ENCODE assay signal across 19 cellular contexts in the genomic region with DNA sequence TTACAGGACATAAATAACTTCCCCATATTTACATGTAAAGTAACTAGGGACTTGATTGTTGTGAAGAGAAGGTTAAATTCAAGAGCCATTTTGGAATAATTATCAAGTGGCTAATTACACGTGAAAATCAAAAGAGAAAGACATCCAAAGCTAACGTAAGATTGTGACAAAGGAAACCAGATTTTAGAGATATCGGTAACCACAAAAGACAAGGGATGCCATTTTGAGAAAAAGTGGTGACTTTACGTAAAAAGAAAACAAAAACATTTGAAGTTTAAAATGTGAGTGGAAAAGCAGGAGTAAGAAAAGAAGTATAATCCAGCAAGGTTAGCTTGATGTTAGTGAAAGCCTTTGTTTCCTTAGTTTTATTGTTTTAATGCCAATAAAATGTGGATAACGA. TPM values are rescaled to one million over a fixed set of nuclear protein-coding genes. Genes with fewer than 3 reads are reported as not detected.
A peak's percentile ranks its signal among the peaks of the same experiment; 100 is the strongest.
DNase-seq lines count a peak whose midpoint lies in the region; ATAC-seq, FAIRE-seq and TF ChIP-seq lines count a peak whose summit lies in the region.
"Had no signal": no experiment of that assay in that cellular context is flagged by ENCODE, and none has a peak within 500 bp of the region (broad histone marks: within the 10 kb centered on the region; RNA-seq: fewer than 3 reads in every experiment).

No MANE protein-coding gene starts in this region.

- 32 to 62% methylated on average over 5 of the region's 5 CpGs for WGBS in sigmoid colon, 2 donors

- intact Hi-C loops in CD4-positive, alpha-beta T cell (cut with DNase I, micrococcal nuclease), result no loop called here
- intact Hi-C loops in CD8-positive, alpha-beta T cell (cut with DNase I, micrococcal nuclease), result loop anchor here in 1 of 2 experiments (2.0 kb wide), 1 partner anchor 17 kb away; no protein-coding TSS in a partner anchor
- intact Hi-C loops in sigmoid colon (cut with DNase I), result no loop called here

- TF ChIP-seq CTCF in CD4-positive, alpha-beta T cell (IDR thresholded peaks at IDR 0.05), result no peak
- no peak for TF ChIP-seq CTCF in CD8-positive, alpha-beta T cell (IDR thresholded peaks at IDR 0.05)
- TF ChIP-seq CTCF in sigmoid colon (IDR thresholded peaks at IDR 0.05), result no peak

- no peaks in the 10 kb centered on the region for H3K36me3 ChIP-seq in CD8-positive, alpha-beta T cell (ENCODE audit: insufficient read depth, low read length)
- no peaks in the 10 kb centered on the region for H3K36me3 ChIP-seq in sigmoid colon
- H3K36me3 ChIP-seq: SJSA1 had no signal

- peak overlapping the region; percentile 0 for H3K4me3 Mint-ChIP-seq in CD4-positive, alpha-beta T cell
- peak overlapping the region; percentile 12 for H3K4me3 Mint-ChIP-seq in CD8-positive, alpha-beta T cell
- H3K4me3 Mint-ChIP-seq in T-cell, result peak overlapping the region in 2 of 3 donors; percentile 7 to 8
- H3K4me3 Mint-ChIP-seq: B cell had no signal

- H3K27ac ChIP-seq in CD4-positive, alpha-beta T cell (ENCODE audit: low read depth, low read length), result no peak overlapping the region
- no peak overlapping the region for H3K27ac ChIP-seq in CD8-positive, alpha-beta T cell (ENCODE audit: low read depth, low read length)
- H3K27ac ChIP-seq in sigmoid colon, result no peak overlapping the region
- H3K27ac ChIP-seq: HL-60, SJSA1 had no signal

- H3K27me3 ChIP-seq in CD4-positive, alpha-beta T cell (ENCODE audit: control insufficient read depth, insufficient read depth, low read length), result no peaks in the 10 kb centered on the region
- H3K27me3 ChIP-seq in CD8-positive, alpha-beta T cell (ENCODE audit: insufficient read depth, low read length), result no peaks in the 10 kb centered on the region
- H3K27me3 ChIP-seq in sigmoid colon, result no peaks in the 10 kb centered on the region
- H3K27me3 ChIP-seq: SJSA1 had no signal

- H3K9me3 Mint-ChIP-seq in CD4-positive, alpha-beta T cell, result no peaks in the 10 kb centered on the region
- no peaks in the 10 kb centered on the region for H3K9me3 Mint-ChIP-seq in CD8-positive, alpha-beta T cell
- no peaks in the 10 kb centered on the region for H3K9me3 Mint-ChIP-seq in T-cell

- no peaks in the 10 kb centered on the region for H3K9me3 ChIP-seq in CD4-positive, alpha-beta T cell (ENCODE audit: control insufficient read depth, low read length)
- H3K9me3 ChIP-seq in CD8-positive, alpha-beta T cell (ENCODE audit: low read length), result no peaks in the 10 kb centered on the region
- H3K9me3 ChIP-seq in sigmoid colon, result no peaks in the 10 kb centered on the region
- H3K9me3 ChIP-seq: SJSA1 had no signal

- TF ChIP-seq POLR2A in sigmoid colon (IDR thresholded peaks at IDR 0.05), result no peak

- H3K4me1 Mint-ChIP-seq in CD4-positive, alpha-beta T cell (ENCODE audit: low read depth), result peaks cover 17% of the 10 kb centered on the region
- peaks cover 14% of the 10 kb centered on the region for H3K4me1 Mint-ChIP-seq in CD8-positive, alpha-beta T cell (ENCODE audit: low read depth)
- peaks cover 10 to 36% (median 22%) of the 10 kb centered on the region in 3 donors for H3K4me1 Mint-ChIP-seq in T-cell

- POLR2A ChIA-PET in CD4-positive, alpha-beta T cell (lab: Charles Lee), result interaction anchor here (1.5 to 2.6 kb wide), 2 partner anchors 11 to 12 kb away, joined by 3 to 13 read pairs; partner anchors contain the start of gene VWA8
- POLR2A ChIA-PET in CD8-positive, alpha-beta T cell (lab: Charles Lee), result interaction anchor here (1.5 kb wide), 1 partner anchor 11 kb away, joined by 4 read pairs; the partner anchor contains the start of gene VWA8
- POLR2A ChIA-PET in T-cell (lab: Charles Lee), result interaction anchor here (0.5 to 0.7 kb wide), 4 partner anchors 34 to 507 kb away, joined by 4 to 10 read pairs (median 6); no protein-coding TSS in a partner anchor

- no peak overlapping the region for H3K4me3 ChIP-seq in CD8-positive, alpha-beta T cell (ENCODE audit: low read depth, low read length)
- no peak overlapping the region for H3K4me3 ChIP-seq in sigmoid colon
- H3K4me3 ChIP-seq: SJSA1 had no signal

- H3K27ac Mint-ChIP-seq in CD4-positive, alpha-beta T cell, result peak overlapping the region; percentile 5
- no peak overlapping the region for H3K27ac Mint-ChIP-seq in CD8-positive, alpha-beta T cell
- peak overlapping the region; percentile 45 to 63 for H3K27ac Mint-ChIP-seq in T-cell
- H3K27ac Mint-ChIP-seq: B cell had no signal

- no peak for DNase-seq in CD4-positive, alpha-beta T cell
- no peak for DNase-seq in CD8-positive, alpha-beta T cell
- DNase-seq in T-cell (no peak), NK-92 (lab: John Stamatoyannopoulos, UW; ENCODE audit: unreplicated experiment) (no peak), sigmoid colon (no peak), NCI-H82 (lab: John Stamatoyannopoulos, UW) (no peak), left lobe of liver (ENCODE audit: low spot score) (no peak)
- DNase-seq: DMS79 treated with DMSO at 0.1 percent for 48 hours, NCI-H1092, NCI-H146, NCI-H2081, NCI-H510A, NCI-H774 had no signal

- ATAC-seq in CD4-positive, alpha-beta T cell (ENCODE audit: poor library complexity), result peak; percentile 62
- ATAC-seq in CD8-positive, alpha-beta T cell, result no peak
- ATAC-seq in T-cell (replicated peaks in 1 of 4) (peak in 2 of 4 experiments; percentile 35 to 77), left lobe of liver (no peak)
- ATAC-seq: HCT116 had no signal

- TF ChIP-seq EP300 in sigmoid colon (IDR thresholded peaks at IDR 0.05), result no peak

- no peaks in the 10 kb centered on the region for H3K36me3 Mint-ChIP-seq in CD4-positive, alpha-beta T cell (ENCODE audit: low read depth)
- H3K36me3 Mint-ChIP-seq in CD8-positive, alpha-beta T cell, result no peaks in the 10 kb centered on the region
- H3K36me3 Mint-ChIP-seq in T-cell, result no peaks in the 10 kb centered on the region

- H3K27me3 Mint-ChIP-seq in CD4-positive, alpha-beta T cell, result no peaks in the 10 kb centered on the region
- peaks cover 2% of the 10 kb centered on the region for H3K27me3 Mint-ChIP-seq in CD8-positive, alpha-beta T cell (ENCODE audit: low read depth)
- H3K27me3 Mint-ChIP-seq in T-cell, result peaks cover 0 to 2% of the 10 kb centered on the region in 2 donors

- CTCF ChIA-PET in CD4-positive, alpha-beta T cell (lab: Charles Lee), result no interaction called here
- CTCF ChIA-PET in CD8-positive, alpha-beta T cell (lab: Charles Lee), result interaction anchor here (1.4 kb wide), 1 partner anchor 11 kb away, joined by 3 read pairs; the partner anchor contains the start of gene VWA8
- CTCF ChIA-PET in T-cell (lab: Charles Lee), result interaction anchor here (0.5 to 1.2 kb wide), 6 partner anchors 10 to 1288 kb away, joined by 3 to 5 read pairs (median 3); no protein-coding TSS in a partner anchor

- H3K4me1 ChIP-seq in CD8-positive, alpha-beta T cell (ENCODE audit: insufficient read depth, low read length), result no peaks in the 10 kb centered on the region
- H3K4me1 ChIP-seq in sigmoid colon, result no peaks in the 10 kb centered on the region
- H3K4me1 ChIP-seq: SJSA1 had no signal

- peak; percentile 83 for FAIRE-seq in colon (lab: Jason Lieb, UNC)
- FAIRE-seq: G401.6 had no signal

RNA-seq across cellular contexts. Expression of gene VWA8, which starts 10.9 kb away (rescaled TPM):
- 10 to 100 TPM; 18.7 to 19.0 TPM for total RNA-seq in CD4-positive, alpha-beta T cell
- 10 to 100 TPM; 16.3 to 16.5 TPM for total RNA-seq in CD8-positive, alpha-beta T cell
- total RNA-seq in T-cell (10 to 100 TPM; 17.8 to 27.1 (median 22.9) TPM), sigmoid colon (10 to 100 TPM; 24.7 to 37.5 (median 27.5) TPM), left lobe of liver (24.8 TPM)
- 1 to 10 TPM; 3.0 to 6.9 (median 3.6) TPM for polyA plus RNA-seq in sigmoid colon
